ENCODE assay signal across 30 cellular contexts in genomic region chrX:20729421-20729820, GRCh38.
A peak's percentile ranks its signal among the peaks of the same experiment; 100 is the strongest.
DNase-seq lines count a peak whose midpoint lies in the region; ATAC-seq, FAIRE-seq and TF ChIP-seq lines count a peak whose summit lies in the region.
"Had no signal": no experiment of that assay in that cellular context is flagged by ENCODE, and none has a peak within 500 bp of the region (broad histone marks: within the 10 kb centered on the region; RNA-seq: fewer than 3 reads in every experiment).

No MANE protein-coding gene starts in this region.

- no peak overlapping the region for H2AFZ ChIP-seq in mammary epithelial cell (ENCODE audit: low read depth, low read length)
- no peak overlapping the region for H2AFZ ChIP-seq in astrocyte (ENCODE audit: low read depth, low read length)

- dilution Hi-C loops in mammary epithelial cell (cut with HindIII; ENCODE audit: low sequenced_read_pairs) = no loop called here

- H3K27me3 ChIP-seq in mammary epithelial cell (ENCODE audit: insufficient read depth, low read length) (no peaks in the 10 kb centered on the region), astrocyte (ENCODE audit: insufficient read depth, low read length) (no peaks in the 10 kb centered on the region)
- H3K27me3 ChIP-seq: body of pancreas, esophagus squamous epithelium, suprapubic skin, upper lobe of right lung had no signal

- CTCF ChIA-PET in mammary epithelial cell (lab: Charles Lee; ENCODE audit: low non-redundant PET) (interaction anchor here (0.6 kb wide), 1 partner anchor 13 kb away, joined by 3 read pairs; no protein-coding TSS in a partner anchor), MCF 10A (lab: Yijun Ruan, JAX) (no interaction called here)

- FAIRE-seq in astrocyte (lab: Jason Lieb, UNC) = no peak
- FAIRE-seq: GM12878, RCC 7860 had no signal

- H3K79me2 ChIP-seq in mammary epithelial cell (ENCODE audit: insufficient read depth, low read length) = no peaks in the 10 kb centered on the region
- H3K79me2 ChIP-seq in astrocyte (ENCODE audit: insufficient read depth, low read length) = no peaks in the 10 kb centered on the region

- BruUV-seq in mammary epithelial cell (replicated peaks; lab: Mats Ljungman, UMichigan) (no TSS peak), MCF 10A (replicated peaks; lab: Mats Ljungman, UMichigan) (no TSS peak)

- no peak overlapping the region for H3K4me2 ChIP-seq in mammary epithelial cell (ENCODE audit: insufficient read depth, low read depth, low read length)
- H3K4me2 ChIP-seq in astrocyte (ENCODE audit: low read length) = no peak overlapping the region

- peaks cover 3% of the 10 kb centered on the region for H3K9me3 ChIP-seq in mammary epithelial cell (replicated peaks; ENCODE audit: insufficient read depth, low read length)
- H3K9me3 ChIP-seq in astrocyte (ENCODE audit: insufficient read depth, low read depth, low read length) = no peaks in the 10 kb centered on the region
- H3K9me3 ChIP-seq: body of pancreas, esophagus squamous epithelium, suprapubic skin, upper lobe of right lung had no signal

- intact Hi-C loops in mammary epithelial cell (cut with micrococcal nuclease) = no loop called here
- intact Hi-C loops in MCF 10A (cut with micrococcal nuclease) = no loop called here

- H3K36me3 Mint-ChIP-seq in MCF 10A (ENCODE audit: insufficient read depth, unreplicated experiment) (no peaks in the 10 kb centered on the region), astrocyte (ENCODE audit: low read depth, unreplicated experiment) (no peaks in the 10 kb centered on the region)
- H3K36me3 Mint-ChIP-seq: activated naive CD8-positive, alpha-beta T cell; memory B cell had no signal

- H3K27ac Mint-ChIP-seq in MCF 10A (ENCODE audit: low read depth, unreplicated experiment) = no peak overlapping the region
- no peak overlapping the region for H3K27ac Mint-ChIP-seq in astrocyte (ENCODE audit: unreplicated experiment)
- H3K27ac Mint-ChIP-seq: activated CD4-positive, alpha-beta T cell treated with anti-CD3 and anti-CD28 coated beads for 36 hours; activated CD8-positive, alpha-beta T cell treated with anti-CD3 and anti-CD28 coated beads, Interleukin-2, amount 10 ng/mL, durations not matched to agents 7 days and 5 days; activated naive CD8-positive, alpha-beta T cell; CD4-positive, alpha-beta T cell; memory B cell; nephron progenitor cell had no signal

- H3K4me3 Mint-ChIP-seq in MCF 10A (ENCODE audit: unreplicated experiment) = no peak overlapping the region
- no peak overlapping the region for H3K4me3 Mint-ChIP-seq in astrocyte (ENCODE audit: unreplicated experiment)
- H3K4me3 Mint-ChIP-seq: activated CD4-positive, alpha-beta T cell treated with anti-CD3 and anti-CD28 coated beads for 36 hours; activated CD8-positive, alpha-beta T cell treated with anti-CD3 and anti-CD28 coated beads, Interleukin-2, amount 10 ng/mL, durations not matched to agents 7 days and 5 days; activated naive CD8-positive, alpha-beta T cell; CD4-positive, alpha-beta T cell; memory B cell; nephron progenitor cell had no signal

- 0% methylated on average over 1 of the region's 1 CpG for WGBS in mammary epithelial cell (ENCODE audit: low coverage, missing lambda C conversion rate)

- H3K4me1 ChIP-seq in mammary epithelial cell (ENCODE audit: insufficient read depth, low read length) = no peaks in the 10 kb centered on the region
- no peaks in the 10 kb centered on the region for H3K4me1 ChIP-seq in astrocyte (ENCODE audit: insufficient read depth, low read length)
- H3K4me1 ChIP-seq: body of pancreas, esophagus squamous epithelium, suprapubic skin, upper lobe of right lung had no signal

- H3K27me3 Mint-ChIP-seq in MCF 10A (ENCODE audit: insufficient read depth, unreplicated experiment) = no peaks in the 10 kb centered on the region
- no peaks in the 10 kb centered on the region for H3K27me3 Mint-ChIP-seq in astrocyte (ENCODE audit: low read depth, unreplicated experiment)
- H3K27me3 Mint-ChIP-seq: memory B cell had no signal

- in situ Hi-C loops in mammary epithelial cell (cut with MboI; ENCODE audit: low sequenced_read_pairs in 2 of 2) = no loop called here

- no peak overlapping the region for H3K27ac ChIP-seq in mammary epithelial cell (ENCODE audit: insufficient read depth, low read depth, low read length)
- H3K27ac ChIP-seq in astrocyte (ENCODE audit: low read depth, low read length) = no peak overlapping the region
- H3K27ac ChIP-seq: 22Rv1, body of pancreas, esophagus squamous epithelium, suprapubic skin, upper lobe of right lung, VCaP had no signal

- no peaks in the 10 kb centered on the region for H3K36me3 ChIP-seq in mammary epithelial cell (ENCODE audit: insufficient read depth, low read length)
- H3K36me3 ChIP-seq in astrocyte (ENCODE audit: insufficient read depth, low read length) = no peaks in the 10 kb centered on the region
- H3K36me3 ChIP-seq: esophagus squamous epithelium, suprapubic skin, upper lobe of right lung had no signal

- no peak for TF ChIP-seq CTCF in mammary epithelial cell (conservative IDR thresholded peaks at IDR 0.05 in 1 of 2, IDR thresholded peaks at IDR 0.05 in 1 of 2; ENCODE audit: extremely low read depth in 1 of 2, insufficient read depth in 1 of 2, low read depth in 1 of 2, low read length in 2 of 2)
- TF ChIP-seq CTCF in MCF 10A (IDR thresholded peaks at IDR 0.05; ENCODE audit: unreplicated experiment) = no peak
- no peak for TF ChIP-seq CTCF in astrocyte (IDR thresholded peaks at IDR 0.05; ENCODE audit: insufficient read depth, low read depth, low read length)
- TF ChIP-seq CTCF in fibroblast of the aortic adventitia (IDR thresholded peaks at IDR 0.05; ENCODE audit: insufficient read depth, low read length) = no peak

- POLR2A ChIA-PET in MCF 10A (lab: Yijun Ruan, JAX) = no interaction called here

- H3K4me1 Mint-ChIP-seq in MCF 10A (ENCODE audit: insufficient read depth, unreplicated experiment) = no peaks in the 10 kb centered on the region
- peaks cover 2% of the 10 kb centered on the region for H3K4me1 Mint-ChIP-seq in astrocyte (ENCODE audit: low read depth, unreplicated experiment)
- H3K4me1 Mint-ChIP-seq: activated CD4-positive, alpha-beta T cell treated with anti-CD3 and anti-CD28 coated beads for 36 hours; memory B cell; nephron progenitor cell had no signal

- no peak overlapping the region for H3K4me3 ChIP-seq in mammary epithelial cell (replicated peaks in 1 of 3; ENCODE audit: insufficient read depth in 1 of 3, low read depth in 2 of 3, low read length in 3 of 3)
- H3K4me3 ChIP-seq in astrocyte (ENCODE audit: insufficient read depth, low read depth, low read length) = no peak overlapping the region
- no peak overlapping the region for H3K4me3 ChIP-seq in fibroblast of the aortic adventitia (ENCODE audit: low read depth, low read length)
- H3K4me3 ChIP-seq: body of pancreas, esophagus squamous epithelium, GM12878, suprapubic skin, upper lobe of right lung had no signal

- H4K20me1 ChIP-seq in mammary epithelial cell (ENCODE audit: insufficient read depth, low read length) (no peaks in the 10 kb centered on the region), astrocyte (ENCODE audit: insufficient read depth, low read length) (no peaks in the 10 kb centered on the region)

- H3K9me3 Mint-ChIP-seq in MCF 10A (ENCODE audit: unreplicated experiment) (no peaks in the 10 kb centered on the region), astrocyte (ENCODE audit: unreplicated experiment) (no peaks in the 10 kb centered on the region)
- H3K9me3 Mint-ChIP-seq: CD4-positive, alpha-beta T cell; memory B cell; nephron progenitor cell had no signal

- DNase-seq in mammary epithelial cell (peak; percentile 57), MCF 10A (ENCODE audit: unreplicated experiment) (no peak), astrocyte (ENCODE audit: low read depth) (peak; percentile 6), fibroblast of the aortic adventitia (ENCODE audit: low read depth) (peak; percentile 16), HK-2 (ENCODE audit: unreplicated experiment) (no peak), DMS 273 (lab: John Stamatoyannopoulos, UW; ENCODE audit: unreplicated experiment) (no peak)
- no peak for DNase-seq in stimulated activated CD4-positive, alpha-beta T cell treated with anti-CD3 and anti-CD28 coated beads, Interleukin-4, amount 100 ng/mL, for 24 hours
- DNase-seq: activated CD4-positive, alpha-beta T cell treated with anti-CD3 and anti-CD28 coated beads for 36 hours; activated CD8-positive, alpha-beta T cell treated with anti-CD3 and anti-CD28 coated beads, Interleukin-2, amount 10 ng/mL, durations not matched to agents 7 days and 5 days; body of pancreas; CD4-positive, alpha-beta T cell; cerebellar nuclear complex; esophagus squamous epithelium; KG1; NCI-H1436; NCI-H345; NCI-H774; nephron progenitor cell; SIG-M5; stimulated activated naive CD4-positive, alpha-beta T cell; upper lobe of right lung had no signal

- no peak overlapping the region for H3K9ac ChIP-seq in mammary epithelial cell (ENCODE audit: insufficient read depth, low read length)
- H3K9ac ChIP-seq in astrocyte (ENCODE audit: low read length) = no peak overlapping the region

- no peak for ATAC-seq in GM21423 (IDR thresholded peaks at IDR 0.05; ENCODE audit: unreplicated experiment)
- ATAC-seq: activated CD4-positive, alpha-beta T cell treated with anti-CD3 and anti-CD28 coated beads for 36 hours; activated CD8-positive, alpha-beta T cell treated with anti-CD3 and anti-CD28 coated beads, Interleukin-2, amount 10 ng/mL, durations not matched to agents 7 days and 5 days; body of pancreas; GM12878; left lobe of liver; upper lobe of right lung had no signal

Comparison
In these comparisons a context has a peak if more than half of its experiments do, and no peak if none do; other contexts are left out.
1. DNase-seq: peak in mammary epithelial cell (single experiment), astrocyte (single experiment) and fibroblast of the aortic adventitia (single experiment); none in MCF 10A (single experiment), stimulated activated CD4-positive, alpha-beta T cell treated with anti-CD3 and anti-CD28 coated beads, Interleukin-4, amount 100 ng/mL, for 24 hours (single experiment), HK-2 (single experiment) and DMS 273 (single experiment).